11 cellular contexts compared by ENCODE assay signal in the genomic region with DNA sequence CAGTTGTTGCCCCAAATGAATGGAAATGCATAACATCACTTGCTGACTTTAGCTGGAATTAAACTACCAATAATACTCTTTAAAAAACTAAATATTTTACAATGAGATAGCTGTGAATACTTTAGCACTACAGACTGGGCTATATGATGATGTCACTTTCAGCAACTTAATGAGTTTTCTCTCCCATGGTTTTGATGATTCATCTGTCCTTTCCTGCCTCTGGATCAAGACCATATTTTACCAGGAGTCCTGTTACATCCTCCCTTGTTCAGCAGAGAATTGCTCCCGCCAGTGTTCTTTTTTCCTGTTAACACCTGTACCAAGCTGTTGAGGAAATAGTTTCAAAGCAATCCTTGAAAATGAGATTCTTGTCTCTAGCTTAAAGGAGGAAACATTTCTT.
DNase-seq lines count a peak whose midpoint lies in the region; ATAC-seq and TF ChIP-seq lines count a peak whose summit lies in the region.
"Had no signal": no experiment of that assay in that cellular context is flagged by ENCODE, and none has a peak within 500 bp of the region (broad histone marks: within the 10 kb centered on the region; RNA-seq: fewer than 3 reads in every experiment).

No MANE protein-coding gene starts in this region.

- H3K4me3 ChIP-seq in mesendoderm (ENCODE audit: low read length) (no peak overlapping the region), stomach (no peak overlapping the region)

- no peak overlapping the region for H4K5ac ChIP-seq in mesendoderm (ENCODE audit: low read length)

- no peak overlapping the region for H2BK5ac ChIP-seq in mesendoderm (ENCODE audit: low read length)

- H3K27me3 ChIP-seq in mesendoderm (ENCODE audit: insufficient read depth, low read length, poor library complexity) (no peaks in the 10 kb centered on the region), stomach (no peaks in the 10 kb centered on the region)

- no peak for ATAC-seq in GM18867 (IDR thresholded peaks at IDR 0.05; ENCODE audit: unreplicated experiment)

- no peak overlapping the region for H3K18ac ChIP-seq in mesendoderm (ENCODE audit: low read length)

- no peak overlapping the region for H2AK5ac ChIP-seq in mesendoderm (ENCODE audit: low read length)

- H3K9me3 ChIP-seq in stomach, result no peaks in the 10 kb centered on the region

- no peak overlapping the region for H2BK15ac ChIP-seq in mesendoderm (replicated peaks; ENCODE audit: low read depth)

- no peak for TF ChIP-seq CTCF in stomach (IDR thresholded peaks at IDR 0.05)

- intact Hi-C loops in stomach (cut with DNase I; ENCODE audit: low total_unique reads), result no loop called here

- no peak overlapping the region for H3K4me2 ChIP-seq in mesendoderm (ENCODE audit: low read length)

- H2BK120ac ChIP-seq in mesendoderm (ENCODE audit: low read depth, low read length), result no peak overlapping the region

- H4K8ac ChIP-seq in mesendoderm (ENCODE audit: low read depth, low read length), result no peak overlapping the region

- H3K4me1 ChIP-seq in mesendoderm (ENCODE audit: control insufficient read depth, low read depth, low read length) (no peaks in the 10 kb centered on the region), stomach (peaks cover 4 to 16% (median 15%) of the 10 kb centered on the region in 4 donors)

- DNase-seq in DMS53 treated with DMSO at 0.1 percent for 48 hours (lab: John Stamatoyannopoulos, UW; ENCODE audit: unreplicated experiment), result peak; percentile 26
- peak; percentile 91 for DNase-seq in LHCN-M2 (ENCODE audit: low read depth)
- peak; percentile 50 for DNase-seq in dedifferentiated amniotic fluid mesenchymal stem cell (ENCODE audit: extremely low spot score)
- DNase-seq in mesendoderm, result peak; percentile 36
- no peak for DNase-seq in stomach
- DNase-seq in NOMO-1 treated with dmso at 0.1 percent for 144 hours (lab: John Stamatoyannopoulos, UW; ENCODE audit: unreplicated experiment), result no peak
- no peak for DNase-seq in T-helper 2 cell
- DNase-seq: anterior cingulate cortex, NCI-H510A treated with DMSO at 0.1 percent for 48 hours, small intestine had no signal

- no peak for TF ChIP-seq POLR2A in stomach (IDR thresholded peaks at IDR 0.05)

- H3K9ac ChIP-seq in mesendoderm (ENCODE audit: low read length), result no peak overlapping the region

- H3K27ac ChIP-seq in mesendoderm (ENCODE audit: low read depth, low read length) (no peak overlapping the region), stomach (no peak overlapping the region)

- no CpG with 5 or more reads among the region's 1 CpG for WGBS in mesendoderm (ENCODE audit: extremely low coverage, insufficient coverage, low lambda C conversion rate)
- WGBS in stomach, 5 donors, result 78 to 87% (median 84%) methylated on average over 1 of the region's 1 CpG

- no peaks in the 10 kb centered on the region for H3K79me2 ChIP-seq in mesendoderm (ENCODE audit: control insufficient read depth, insufficient read depth, low read length)

- H3K36me3 ChIP-seq in mesendoderm (ENCODE audit: control insufficient read depth, insufficient read depth, low read length), result no peaks in the 10 kb centered on the region
- no peaks in the 10 kb centered on the region for H3K36me3 ChIP-seq in stomach

- no peak overlapping the region for H3K4ac ChIP-seq in mesendoderm (ENCODE audit: low read depth, low read length)

- H3K56ac ChIP-seq in mesendoderm (ENCODE audit: low read length), result no peak overlapping the region

- no peak overlapping the region for H3K23ac ChIP-seq in mesendoderm (ENCODE audit: low read length)

- H3K79me1 ChIP-seq in mesendoderm (ENCODE audit: low read length), result no peaks in the 10 kb centered on the region

- no peak for TF ChIP-seq EP300 in stomach (IDR thresholded peaks at IDR 0.05)

Comparison
In these comparisons a context has a peak if more than half of its experiments do, and no peak if none do; other contexts are left out.
1. DNase-seq: peak in DMS53 treated with DMSO at 0.1 percent for 48 hours (single experiment), LHCN-M2 (single experiment), dedifferentiated amniotic fluid mesenchymal stem cell (single experiment) and mesendoderm (single experiment); none in stomach (single experiment), NOMO-1 treated with dmso at 0.1 percent for 144 hours (single experiment) and T-helper 2 cell (0 of 5).